21 cellular contexts compared by ENCODE assay signal in the genomic region with DNA sequence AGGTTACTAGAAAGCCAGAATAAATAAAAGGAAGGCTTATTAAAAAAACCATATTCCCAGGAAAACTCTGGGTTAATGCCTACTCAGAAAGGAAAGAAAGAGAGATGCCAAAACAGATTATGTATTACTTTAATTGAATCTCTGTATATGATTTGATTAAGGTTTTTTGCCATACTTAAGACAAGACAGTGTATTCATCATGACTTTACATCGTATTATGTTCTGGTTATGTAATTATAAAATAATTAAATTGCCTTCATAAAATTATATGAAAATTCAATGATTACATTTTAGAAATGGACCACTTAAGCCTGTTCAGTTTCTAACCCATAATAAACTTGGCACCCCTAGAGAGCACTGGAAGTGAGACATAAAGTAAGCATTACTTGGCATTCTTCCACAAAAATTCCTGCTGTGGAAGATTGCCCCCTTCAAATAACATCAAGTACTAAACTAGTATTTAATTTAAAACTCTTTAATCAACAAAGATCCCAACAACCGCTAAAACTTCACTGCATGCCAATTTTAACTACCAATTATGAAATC.
"Had no signal": no experiment of that assay in that cellular context is flagged by ENCODE, and none has a peak within 500 bp of the region (broad histone marks: within the 10 kb centered on the region; RNA-seq: fewer than 3 reads in every experiment).

No MANE protein-coding gene starts in this region.

- H3K4me3 ChIP-seq: cardiac muscle cell, gastroesophageal sphincter, heart right ventricle, sigmoid colon, smooth muscle cell, transverse colon had no signal

- H3K27ac Mint-ChIP-seq: activated naive CD8-positive, alpha-beta T cell treated with anti-CD3 and anti-CD28 coated beads for 36 hours; natural killer cell; progenitor cell of endocrine pancreas; stimulated activated memory B cell treated with anti-CD40 and anti-IgM and Interleukin-4, amounts not matched to agents 10 μg/mL and 1 μg/mL and 100 μg/mL, for 72 hours had no signal

- H3K9me3 ChIP-seq: gastroesophageal sphincter, heart right ventricle, sigmoid colon, transverse colon had no signal

- H3K4me1 ChIP-seq: heart right ventricle, sigmoid colon, transverse colon had no signal

- H3K27me3 Mint-ChIP-seq: stimulated activated memory B cell treated with anti-CD40 and anti-IgM and Interleukin-4, amounts not matched to agents 10 μg/mL and 1 μg/mL and 100 μg/mL, for 72 hours had no signal

- H3K4me2 ChIP-seq: smooth muscle cell had no signal

- H3K4me1 Mint-ChIP-seq: natural killer cell; stimulated activated memory B cell treated with anti-CD40 and anti-IgM and Interleukin-4, amounts not matched to agents 10 μg/mL and 1 μg/mL and 100 μg/mL, for 72 hours had no signal

- ATAC-seq: esophagus mucosa; gastroesophageal sphincter; heart right ventricle; left cardiac atrium; natural killer cell; stimulated activated memory B cell treated with anti-CD40 and anti-IgM and Interleukin-4, amounts not matched to agents 10 μg/mL and 1 μg/mL and 100 μg/mL, for 72 hours had no signal

- H3K27me3 ChIP-seq: cardiac muscle cell, gastroesophageal sphincter, heart right ventricle, sigmoid colon, transverse colon had no signal

- H3K36me3 Mint-ChIP-seq: activated naive CD8-positive, alpha-beta T cell treated with anti-CD3 and anti-CD28 coated beads for 36 hours; natural killer cell; stimulated activated memory B cell treated with anti-CD40 and anti-IgM and Interleukin-4, amounts not matched to agents 10 μg/mL and 1 μg/mL and 100 μg/mL, for 72 hours had no signal

- H3K36me3 ChIP-seq: cardiac muscle cell, gastroesophageal sphincter, heart right ventricle, sigmoid colon, transverse colon had no signal

- H3K27ac ChIP-seq: cardiac muscle cell, gastroesophageal sphincter, heart right ventricle, sigmoid colon, transverse colon had no signal

- H3K4me3 Mint-ChIP-seq: activated naive CD8-positive, alpha-beta T cell treated with anti-CD3 and anti-CD28 coated beads for 36 hours; natural killer cell; stimulated activated memory B cell treated with anti-CD40 and anti-IgM and Interleukin-4, amounts not matched to agents 10 μg/mL and 1 μg/mL and 100 μg/mL, for 72 hours had no signal

- H3K9me3 Mint-ChIP-seq: activated naive CD8-positive, alpha-beta T cell treated with anti-CD3 and anti-CD28 coated beads for 36 hours; natural killer cell; stimulated activated memory B cell treated with anti-CD40 and anti-IgM and Interleukin-4, amounts not matched to agents 10 μg/mL and 1 μg/mL and 100 μg/mL, for 72 hours had no signal

- DNase-seq: activated CD4-positive, alpha-beta T cell treated with anti-CD3 and anti-CD28 coated beads for 1 hour; activated CD4-positive, alpha-beta T cell treated with anti-CD3 and anti-CD28 coated beads, Interleukin-2, amount 50 U/mL, for 1 hour; activated naive CD8-positive, alpha-beta T cell treated with anti-CD3 and anti-CD28 coated beads for 36 hours; activated T-cell treated with anti-CD3 and anti-CD28 coated beads, Interleukin-2, amount 50 U/mL, for 1 hour; amygdala; effector memory CD4-positive, alpha-beta T cell; heart right ventricle; islet precursor cell; left cardiac atrium; midbrain; natural killer cell; retina; sigmoid colon; stimulated activated CD4-positive, alpha-beta T cell treated with anti-CD3 and anti-CD28 coated beads, Interleukin-15, amount 100 ng/mL, for 24 hours; transverse colon had no signal
